2 cellular contexts compared by ENCODE assay signal in the genomic region with DNA sequence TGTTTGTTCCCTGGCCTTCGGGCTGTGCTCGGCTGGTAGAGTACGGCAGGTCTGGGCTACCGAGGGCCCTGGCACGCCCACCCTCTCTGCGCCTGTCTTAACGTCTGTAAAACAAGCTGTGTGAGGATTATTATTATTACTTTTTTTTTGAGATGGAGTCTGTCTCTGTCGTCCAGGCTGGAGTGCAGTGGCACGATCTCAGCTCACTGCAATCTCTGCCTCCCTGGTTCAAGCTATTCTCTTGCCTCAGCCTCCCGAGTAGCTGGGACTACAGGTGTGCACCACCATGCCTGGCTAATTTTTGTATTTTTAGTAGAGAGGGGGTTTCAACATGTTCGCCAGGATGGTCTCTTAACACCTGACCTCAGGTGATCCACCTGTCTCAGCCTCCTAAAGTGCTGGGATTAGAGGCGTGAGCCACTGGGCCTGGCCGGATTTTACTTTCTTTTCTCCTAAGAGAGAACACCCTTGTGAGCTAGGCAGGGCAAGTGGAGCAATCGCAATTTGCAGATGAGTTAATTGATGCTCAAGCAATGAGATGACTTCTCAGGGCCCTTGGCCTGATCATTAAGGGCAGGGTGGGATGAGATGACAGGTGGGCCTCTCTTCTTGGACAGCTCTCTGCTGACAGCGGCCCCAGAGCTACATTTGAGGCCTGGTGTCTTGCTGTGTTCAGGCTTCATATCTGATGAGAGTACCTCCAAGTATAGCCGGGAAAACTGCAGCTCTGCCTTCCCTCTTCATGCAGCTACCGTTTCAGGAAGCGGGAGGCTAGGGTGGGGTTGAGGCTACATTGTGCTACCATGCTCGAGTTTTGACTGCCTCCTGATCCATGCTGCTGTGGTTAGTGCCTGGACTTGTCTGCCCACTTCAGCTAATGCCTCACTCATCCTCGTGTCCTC.
TF ChIP-seq lines count a peak whose summit lies in the region.

No MANE protein-coding gene starts in this region.

TF ChIP-seq in K562, 482 proteins besides CTCF, POLR2A, EP300 and RAD21 (continues in another document):
- TF ChIP-seq SMARCA5 (IDR thresholded peaks at IDR 0.05) = peak; percentile 92
- TF ChIP-seq NFRKB (IDR thresholded peaks at IDR 0.05; ENCODE audit: low read depth) = peak; percentile 65
- TF ChIP-seq HLTF (IDR thresholded peaks at IDR 0.05) = 0 out of 2 replicates have a peak, but pooled peaks have one; percentile 42
- 0 out of 4 replicates have a peak, but pooled peaks of 1 of the 2 experiments have one; percentile 12 for TF ChIP-seq KDM4B (IDR thresholded peaks at IDR 0.05; ENCODE audit: borderline replicate concordance in 2 of 2, low read depth in 1 of 2)
- no peak for TF ChIP-seq ZNF695 (CRISPR knock-in tag; IDR thresholded peaks at IDR 0.05)
- TF ChIP-seq, protein P1, sequence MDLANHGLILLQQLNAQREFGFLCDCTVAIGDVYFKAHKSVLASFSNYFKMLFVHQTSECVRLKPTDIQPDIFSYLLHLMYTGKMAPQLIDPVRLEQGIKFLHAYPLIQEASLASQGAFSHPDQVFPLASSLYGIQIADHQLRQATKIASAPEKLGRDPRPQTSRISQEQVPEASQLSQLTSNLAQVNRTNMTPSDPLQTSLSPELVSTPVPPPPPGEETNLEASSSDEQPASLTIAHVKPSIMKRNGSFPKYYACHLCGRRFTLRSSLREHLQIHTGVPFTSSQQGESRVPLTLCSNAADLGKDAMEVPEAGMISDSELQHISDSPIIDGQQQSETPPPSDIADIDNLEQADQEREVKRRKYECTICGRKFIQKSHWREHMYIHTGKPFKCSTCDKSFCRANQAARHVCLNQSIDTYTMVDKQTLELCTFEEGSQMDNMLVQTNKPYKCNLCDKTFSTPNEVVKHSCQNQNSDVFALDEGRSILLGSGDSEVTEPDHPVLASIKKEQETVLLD (IDR thresholded peaks at IDR 0.05) = 0 out of 2 replicates have a peak, but pooled peaks have one; percentile 42
- TF ChIP-seq DMBX1 (CRISPR knock-in tag; IDR thresholded peaks at IDR 0.05; ENCODE audit: borderline replicate concordance) = 0 out of 2 replicates have a peak, but pooled peaks have one; percentile 37
- TF ChIP-seq, protein P2, sequence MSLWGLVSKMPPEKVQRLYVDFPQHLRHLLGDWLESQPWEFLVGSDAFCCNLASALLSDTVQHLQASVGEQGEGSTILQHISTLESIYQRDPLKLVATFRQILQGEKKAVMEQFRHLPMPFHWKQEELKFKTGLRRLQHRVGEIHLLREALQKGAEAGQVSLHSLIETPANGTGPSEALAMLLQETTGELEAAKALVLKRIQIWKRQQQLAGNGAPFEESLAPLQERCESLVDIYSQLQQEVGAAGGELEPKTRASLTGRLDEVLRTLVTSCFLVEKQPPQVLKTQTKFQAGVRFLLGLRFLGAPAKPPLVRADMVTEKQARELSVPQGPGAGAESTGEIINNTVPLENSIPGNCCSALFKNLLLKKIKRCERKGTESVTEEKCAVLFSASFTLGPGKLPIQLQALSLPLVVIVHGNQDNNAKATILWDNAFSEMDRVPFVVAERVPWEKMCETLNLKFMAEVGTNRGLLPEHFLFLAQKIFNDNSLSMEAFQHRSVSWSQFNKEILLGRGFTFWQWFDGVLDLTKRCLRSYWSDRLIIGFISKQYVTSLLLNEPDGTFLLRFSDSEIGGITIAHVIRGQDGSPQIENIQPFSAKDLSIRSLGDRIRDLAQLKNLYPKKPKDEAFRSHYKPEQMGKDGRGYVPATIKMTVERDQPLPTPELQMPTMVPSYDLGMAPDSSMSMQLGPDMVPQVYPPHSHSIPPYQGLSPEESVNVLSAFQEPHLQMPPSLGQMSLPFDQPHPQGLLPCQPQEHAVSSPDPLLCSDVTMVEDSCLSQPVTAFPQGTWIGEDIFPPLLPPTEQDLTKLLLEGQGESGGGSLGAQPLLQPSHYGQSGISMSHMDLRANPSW (CRISPR knock-in tag; IDR thresholded peaks at IDR 0.05) = no peak
- TF ChIP-seq HDGF (IDR thresholded peaks at IDR 0.05) = 0 out of 2 replicates have a peak, but pooled peaks have one; percentile 58
- 0 out of 2 replicates have a peak, but pooled peaks have one; percentile 11 for TF ChIP-seq SMAD3 (CRISPR knock-in tag; conservative IDR thresholded peaks at IDR 0.05)
- TF ChIP-seq SMARCA4 (IDR thresholded peaks at IDR 0.05) = no peak
- no peak for TF ChIP-seq PCBP2 (IDR thresholded peaks at IDR 0.05; ENCODE audit: low read depth, low read length, poor library complexity, severe bottlenecking)
- peak; percentile 21; the same call in 1 of the 2 replicates for TF ChIP-seq GABPA (tag; conservative IDR thresholded peaks at IDR 0.05; ENCODE audit: low read depth)

TF ChIP-seq in HepG2, 621 proteins besides CTCF, POLR2A, EP300 and RAD21 (continues in another document):
- TF ChIP-seq, protein P3, sequence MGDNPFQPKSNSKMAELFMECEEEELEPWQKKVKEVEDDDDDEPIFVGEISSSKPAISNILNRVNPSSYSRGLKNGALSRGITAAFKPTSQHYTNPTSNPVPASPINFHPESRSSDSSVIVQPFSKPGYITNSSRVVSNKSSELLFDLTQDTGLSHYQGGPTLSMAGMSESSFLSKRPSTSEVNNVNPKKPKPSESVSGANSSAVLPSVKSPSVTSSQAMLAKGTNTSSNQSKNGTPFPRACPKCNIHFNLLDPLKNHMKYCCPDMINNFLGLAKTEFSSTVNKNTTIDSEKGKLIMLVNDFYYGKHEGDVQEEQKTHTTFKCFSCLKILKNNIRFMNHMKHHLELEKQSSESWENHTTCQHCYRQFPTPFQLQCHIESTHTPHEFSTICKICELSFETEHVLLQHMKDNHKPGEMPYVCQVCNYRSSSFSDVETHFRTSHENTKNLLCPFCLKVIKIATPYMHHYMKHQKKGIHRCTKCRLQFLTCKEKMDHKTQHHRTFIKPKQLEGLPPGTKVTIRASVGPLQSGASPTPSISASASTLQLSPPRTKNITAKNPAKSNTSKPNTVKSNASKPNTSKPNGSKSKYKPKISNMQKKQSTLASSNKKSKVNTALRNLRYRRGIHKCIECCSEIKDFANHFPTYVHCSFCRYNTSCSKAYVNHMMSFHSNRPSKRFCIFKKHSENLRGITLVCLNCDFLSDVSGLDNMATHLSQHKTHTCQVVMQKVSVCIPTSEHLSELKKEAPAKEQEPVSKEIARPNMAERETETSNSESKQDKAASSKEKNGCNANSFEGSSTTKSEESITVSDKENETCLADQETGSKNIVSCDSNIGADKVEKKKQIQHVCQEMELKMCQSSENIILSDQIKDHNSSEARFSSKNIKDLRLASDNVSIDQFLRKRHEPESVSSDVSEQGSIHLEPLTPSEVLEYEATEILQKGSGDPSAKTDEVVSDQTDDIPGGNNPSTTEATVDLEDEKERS (CRISPR knock-in tag; IDR thresholded peaks at IDR 0.05) = peak; percentile 80; the same call in 1 of the 2 replicates
- TF ChIP-seq ZNF484 (CRISPR knock-in tag; IDR thresholded peaks at IDR 0.05; ENCODE audit: borderline replicate concordance, low read depth) (no peak), TCF12 (IDR thresholded peaks at IDR 0.05) (no peak), TCF12 (CRISPR knock-in tag; IDR thresholded peaks at IDR 0.05) (peak; percentile 90), CHD4 (IDR thresholded peaks at IDR 0.05; ENCODE audit: borderline replicate concordance, low read length) (0 out of 2 replicates have a peak, but pooled peaks have one; percentile 10), ZNF292 (CRISPR knock-in tag; IDR thresholded peaks at IDR 0.05; ENCODE audit: borderline replicate concordance, low read depth) (peak; percentile 76; the same call in 1 of the 2 replicates), ZNF333 (CRISPR knock-in tag; IDR thresholded peaks at IDR 0.05; ENCODE audit: borderline replicate concordance) (0 out of 2 replicates have a peak, but pooled peaks have one; percentile 79), ZNF776 (CRISPR knock-in tag; IDR thresholded peaks at IDR 0.05) (peak; percentile 37), ZNF337 (CRISPR knock-in tag; IDR thresholded peaks at IDR 0.05; ENCODE audit: borderline replicate concordance, low read depth) (0 out of 2 replicates have a peak, but pooled peaks have one; percentile 3), TMF1 (CRISPR knock-in tag; IDR thresholded peaks at IDR 0.05; ENCODE audit: low read depth) (0 out of 2 replicates have a peak, but pooled peaks have one; percentile 5), MTA1 (CRISPR knock-in tag; IDR thresholded peaks at IDR 0.05; ENCODE audit: borderline replicate concordance) (no peak), ZNF775 (CRISPR knock-in tag; IDR thresholded peaks at IDR 0.05; ENCODE audit: borderline replicate concordance) (no peak), ZBTB38 (CRISPR knock-in tag; IDR thresholded peaks at IDR 0.05) (peak; percentile 65; the same call in 1 of the 2 replicates), SNAI1 (CRISPR knock-in tag; IDR thresholded peaks at IDR 0.05; ENCODE audit: borderline replicate concordance) (0 out of 2 replicates have a peak, but pooled peaks have one; percentile 69), ZNF501 (CRISPR knock-in tag; IDR thresholded peaks at IDR 0.05) (0 out of 2 replicates have a peak, but pooled peaks have one; percentile 31), ZBTB7A (CRISPR knock-in tag; IDR thresholded peaks at IDR 0.05) (0 out of 2 replicates have a peak, but pooled peaks have one; percentile 3), MED8 (CRISPR knock-in tag; IDR thresholded peaks at IDR 0.05; ENCODE audit: insufficient replicate concordance) (peak; percentile 27), NFATC3 (CRISPR knock-in tag; IDR thresholded peaks at IDR 0.05) (no peak), MAFK (conservative IDR thresholded peaks at IDR 0.05 in 1 of 2, IDR thresholded peaks at IDR 0.05 in 1 of 2; ENCODE audit: low read length in 2 of 2) (no peak), ZNF317 (CRISPR knock-in tag; IDR thresholded peaks at IDR 0.05) (0 out of 2 replicates have a peak, but pooled peaks have one; percentile 64)
- TF ChIP-seq, protein P4, sequence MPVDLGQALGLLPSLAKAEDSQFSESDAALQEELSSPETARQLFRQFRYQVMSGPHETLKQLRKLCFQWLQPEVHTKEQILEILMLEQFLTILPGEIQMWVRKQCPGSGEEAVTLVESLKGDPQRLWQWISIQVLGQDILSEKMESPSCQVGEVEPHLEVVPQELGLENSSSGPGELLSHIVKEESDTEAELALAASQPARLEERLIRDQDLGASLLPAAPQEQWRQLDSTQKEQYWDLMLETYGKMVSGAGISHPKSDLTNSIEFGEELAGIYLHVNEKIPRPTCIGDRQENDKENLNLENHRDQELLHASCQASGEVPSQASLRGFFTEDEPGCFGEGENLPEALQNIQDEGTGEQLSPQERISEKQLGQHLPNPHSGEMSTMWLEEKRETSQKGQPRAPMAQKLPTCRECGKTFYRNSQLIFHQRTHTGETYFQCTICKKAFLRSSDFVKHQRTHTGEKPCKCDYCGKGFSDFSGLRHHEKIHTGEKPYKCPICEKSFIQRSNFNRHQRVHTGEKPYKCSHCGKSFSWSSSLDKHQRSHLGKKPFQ (CRISPR knock-in tag; IDR thresholded peaks at IDR 0.05; ENCODE audit: insufficient replicate concordance) = peak; percentile 73
- TF ChIP-seq, protein P5, sequence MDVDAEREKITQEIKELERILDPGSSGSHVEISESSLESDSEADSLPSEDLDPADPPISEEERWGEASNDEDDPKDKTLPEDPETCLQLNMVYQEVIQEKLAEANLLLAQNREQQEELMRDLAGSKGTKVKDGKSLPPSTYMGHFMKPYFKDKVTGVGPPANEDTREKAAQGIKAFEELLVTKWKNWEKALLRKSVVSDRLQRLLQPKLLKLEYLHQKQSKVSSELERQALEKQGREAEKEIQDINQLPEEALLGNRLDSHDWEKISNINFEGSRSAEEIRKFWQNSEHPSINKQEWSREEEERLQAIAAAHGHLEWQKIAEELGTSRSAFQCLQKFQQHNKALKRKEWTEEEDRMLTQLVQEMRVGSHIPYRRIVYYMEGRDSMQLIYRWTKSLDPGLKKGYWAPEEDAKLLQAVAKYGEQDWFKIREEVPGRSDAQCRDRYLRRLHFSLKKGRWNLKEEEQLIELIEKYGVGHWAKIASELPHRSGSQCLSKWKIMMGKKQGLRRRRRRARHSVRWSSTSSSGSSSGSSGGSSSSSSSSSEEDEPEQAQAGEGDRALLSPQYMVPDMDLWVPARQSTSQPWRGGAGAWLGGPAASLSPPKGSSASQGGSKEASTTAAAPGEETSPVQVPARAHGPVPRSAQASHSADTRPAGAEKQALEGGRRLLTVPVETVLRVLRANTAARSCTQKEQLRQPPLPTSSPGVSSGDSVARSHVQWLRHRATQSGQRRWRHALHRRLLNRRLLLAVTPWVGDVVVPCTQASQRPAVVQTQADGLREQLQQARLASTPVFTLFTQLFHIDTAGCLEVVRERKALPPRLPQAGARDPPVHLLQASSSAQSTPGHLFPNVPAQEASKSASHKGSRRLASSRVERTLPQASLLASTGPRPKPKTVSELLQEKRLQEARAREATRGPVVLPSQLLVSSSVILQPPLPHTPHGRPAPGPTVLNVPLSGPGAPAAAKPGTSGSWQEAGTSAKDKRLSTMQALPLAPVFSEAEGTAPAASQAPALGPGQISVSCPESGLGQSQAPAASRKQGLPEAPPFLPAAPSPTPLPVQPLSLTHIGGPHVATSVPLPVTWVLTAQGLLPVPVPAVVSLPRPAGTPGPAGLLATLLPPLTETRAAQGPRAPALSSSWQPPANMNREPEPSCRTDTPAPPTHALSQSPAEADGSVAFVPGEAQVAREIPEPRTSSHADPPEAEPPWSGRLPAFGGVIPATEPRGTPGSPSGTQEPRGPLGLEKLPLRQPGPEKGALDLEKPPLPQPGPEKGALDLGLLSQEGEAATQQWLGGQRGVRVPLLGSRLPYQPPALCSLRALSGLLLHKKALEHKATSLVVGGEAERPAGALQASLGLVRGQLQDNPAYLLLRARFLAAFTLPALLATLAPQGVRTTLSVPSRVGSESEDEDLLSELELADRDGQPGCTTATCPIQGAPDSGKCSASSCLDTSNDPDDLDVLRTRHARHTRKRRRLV (CRISPR knock-in tag; IDR thresholded peaks at IDR 0.05) = 0 out of 2 replicates have a peak, but pooled peaks have one; percentile 62
- TF ChIP-seq, protein P6, sequence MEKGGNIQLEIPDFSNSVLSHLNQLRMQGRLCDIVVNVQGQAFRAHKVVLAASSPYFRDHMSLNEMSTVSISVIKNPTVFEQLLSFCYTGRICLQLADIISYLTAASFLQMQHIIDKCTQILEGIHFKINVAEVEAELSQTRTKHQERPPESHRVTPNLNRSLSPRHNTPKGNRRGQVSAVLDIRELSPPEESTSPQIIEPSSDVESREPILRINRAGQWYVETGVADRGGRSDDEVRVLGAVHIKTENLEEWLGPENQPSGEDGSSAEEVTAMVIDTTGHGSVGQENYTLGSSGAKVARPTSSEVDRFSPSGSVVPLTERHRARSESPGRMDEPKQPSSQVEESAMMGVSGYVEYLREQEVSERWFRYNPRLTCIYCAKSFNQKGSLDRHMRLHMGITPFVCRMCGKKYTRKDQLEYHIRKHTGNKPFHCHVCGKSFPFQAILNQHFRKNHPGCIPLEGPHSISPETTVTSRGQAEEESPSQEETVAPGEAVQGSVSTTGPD (CRISPR knock-in tag; IDR thresholded peaks at IDR 0.05) = 0 out of 2 replicates have a peak, but pooled peaks have one; percentile 18
- TF ChIP-seq, protein P7, sequence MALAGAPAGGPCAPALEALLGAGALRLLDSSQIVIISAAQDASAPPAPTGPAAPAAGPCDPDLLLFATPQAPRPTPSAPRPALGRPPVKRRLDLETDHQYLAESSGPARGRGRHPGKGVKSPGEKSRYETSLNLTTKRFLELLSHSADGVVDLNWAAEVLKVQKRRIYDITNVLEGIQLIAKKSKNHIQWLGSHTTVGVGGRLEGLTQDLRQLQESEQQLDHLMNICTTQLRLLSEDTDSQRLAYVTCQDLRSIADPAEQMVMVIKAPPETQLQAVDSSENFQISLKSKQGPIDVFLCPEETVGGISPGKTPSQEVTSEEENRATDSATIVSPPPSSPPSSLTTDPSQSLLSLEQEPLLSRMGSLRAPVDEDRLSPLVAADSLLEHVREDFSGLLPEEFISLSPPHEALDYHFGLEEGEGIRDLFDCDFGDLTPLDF (CRISPR knock-in tag; IDR thresholded peaks at IDR 0.05) = no peak
